ENCODE assay signal across 8 cellular contexts in the genomic region with DNA sequence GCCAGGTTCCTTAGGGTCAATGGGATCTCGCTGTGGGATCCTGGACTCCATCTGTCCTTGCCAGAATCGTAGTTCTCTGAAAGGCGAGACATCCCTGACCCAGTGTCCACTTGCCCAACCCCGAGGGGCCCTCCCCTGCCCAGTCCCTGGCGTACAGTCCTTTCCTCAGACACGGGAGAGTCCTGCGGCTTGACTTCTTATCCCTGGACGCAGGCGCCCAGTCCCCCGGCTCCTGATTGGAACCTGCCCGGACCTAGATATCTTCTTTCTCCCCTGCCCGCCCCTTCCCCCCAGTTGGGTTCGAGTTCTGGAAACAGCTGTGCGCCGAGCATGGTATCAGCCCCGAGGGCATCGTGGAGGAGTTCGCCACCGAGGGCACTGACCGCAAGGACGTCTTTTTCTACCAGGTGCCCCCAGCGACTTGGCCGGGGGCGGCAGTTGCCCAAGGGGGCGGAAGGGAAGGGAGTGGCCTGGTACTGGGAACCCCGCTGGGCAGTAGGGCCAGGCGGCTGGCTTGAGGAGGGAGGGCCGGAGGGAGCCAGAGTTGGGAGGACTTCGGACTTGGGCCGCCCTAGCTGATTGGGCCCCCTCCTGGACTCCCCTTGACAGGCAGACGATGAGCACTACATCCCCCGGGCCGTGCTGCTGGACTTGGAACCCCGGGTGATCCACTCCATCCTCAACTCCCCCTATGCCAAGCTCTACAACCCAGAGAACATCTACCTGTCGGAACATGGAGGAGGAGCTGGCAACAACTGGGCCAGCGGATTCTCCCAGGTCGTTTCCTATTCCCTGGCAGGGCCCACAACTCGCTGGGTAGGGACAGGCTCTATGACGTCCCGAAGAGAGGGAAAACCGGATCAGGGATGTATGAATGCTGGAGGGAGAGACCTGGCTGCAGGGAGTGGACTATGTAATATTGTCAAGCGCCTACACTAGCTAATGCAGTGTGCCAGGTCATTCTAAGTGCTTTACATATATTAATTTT. TPM values are rescaled to one million over a fixed set of nuclear protein-coding genes. Genes with fewer than 3 reads are reported as not detected.
DNase-seq lines count a peak whose midpoint lies in the region; ATAC-seq and TF ChIP-seq lines count a peak whose summit lies in the region.
"Not testable (repeated sequence)": the region's sequence is repeated elsewhere in the genome, so short reads cannot be mapped to it uniquely, and the experiment has no call there.

No MANE protein-coding gene starts in this region.

- H3K4me1 Mint-ChIP-seq in T-helper 17 cell (peaks cover 25% of the 10 kb centered on the region), mesothelial cell of epicardium (peaks cover 29% of the 10 kb centered on the region)

- CTCF ChIA-PET in AG04450 (lab: Charles Lee) = interaction anchor here (0.6 to 1.9 kb wide), 6 partner anchors 12 to 304 kb away, joined by 3 to 10 read pairs (median 4); a partner anchor contains a TSS

- POLR2A ChIA-PET in AG04450 (lab: Yijun Ruan, JAX) = interaction anchor here (0.5 to 2.5 kb wide), 8 partner anchors 12 to 613 kb away, joined by 3 to 12 read pairs (median 4); a partner anchor contains a TSS

- peaks cover 12% of the 10 kb centered on the region for H3K4me1 ChIP-seq in adipocyte (ENCODE audit: control insufficient read depth, insufficient read depth, low read length)
- peaks cover 22 to 53% (median 40%) of the 10 kb centered on the region in 6 donors for H3K4me1 ChIP-seq in spleen

- peak overlapping the region; percentile 100 for H3K4me3 Mint-ChIP-seq in T-helper 17 cell
- H3K4me3 Mint-ChIP-seq in mesothelial cell of epicardium = peak overlapping the region; percentile 94

- not testable (repeated sequence) for H3K36me3 Mint-ChIP-seq in T-helper 17 cell (ENCODE audit: low read depth)
- H3K36me3 Mint-ChIP-seq in mesothelial cell of epicardium = peaks cover 21% of the 10 kb centered on the region

- H3K4me3 ChIP-seq in AG04450 (ENCODE audit: low read depth, low read length) (peak overlapping the region; percentile 84), adipocyte (ENCODE audit: low read length) (peak overlapping the region; percentile 95), fibroblast of the aortic adventitia (ENCODE audit: low read depth, low read length) (peak overlapping the region; percentile 86), spleen (peak overlapping the region; percentile 57 to 89 (median 84))

- not testable (repeated sequence) for H3K9me3 Mint-ChIP-seq in mesothelial cell of epicardium

- intact Hi-C loops in spleen (cut with DNase I; ENCODE audit: low total_unique reads) = loop anchor here (5.0 kb wide), 1 partner anchor 67 kb away; a partner anchor contains a TSS

- 15 to 24% (median 21%) methylated on average over 23 to 35 of the region's 42 CpGs for WGBS in spleen, 5 donors

- H3K27me3 Mint-ChIP-seq in T-helper 17 cell; mesothelial cell of epicardium (ENCODE audit: low read depth): not testable (repeated sequence)

- TF ChIP-seq CTCF in AG04450 (IDR thresholded peaks at IDR 0.05; ENCODE audit: low read depth, low read length); fibroblast of the aortic adventitia (IDR thresholded peaks at IDR 0.05; ENCODE audit: insufficient read depth, low read length); mesothelial cell of epicardium (IDR thresholded peaks at IDR 0.05; ENCODE audit: unreplicated experiment); spleen (IDR thresholded peaks at IDR 0.05 in 8 of 11, conservative IDR thresholded peaks at IDR 0.05 in 3 of 11): not testable (repeated sequence)

- not testable (repeated sequence) for H3K27me3 ChIP-seq in AG04450 (ENCODE audit: control insufficient read depth, insufficient read depth, low read length); adipocyte (replicated peaks; ENCODE audit: control insufficient read depth, insufficient read depth, low read length); spleen (replicated peaks in 1 of 7)

- H3K27ac Mint-ChIP-seq in T-helper 17 cell (peak overlapping the region; percentile 100), mesothelial cell of epicardium (peak overlapping the region; percentile 92)

- H3K27ac ChIP-seq in AG04450 (ENCODE audit: low read depth, low read length) = peak overlapping the region; percentile 82
- H3K27ac ChIP-seq in KOPT-K1 (ENCODE audit: low read depth, low read length, poor library complexity, severe bottlenecking) = peak overlapping the region; percentile 85
- H3K27ac ChIP-seq in spleen = peak overlapping the region; percentile 57 to 99 (median 94)

- H3K9ac ChIP-seq in adipocyte (ENCODE audit: low read length) = peak overlapping the region; percentile 84

- not testable (repeated sequence) for H3K9me3 ChIP-seq in AG04450 (ENCODE audit: control insufficient read depth, insufficient read depth, low read length); KOPT-K1 (ENCODE audit: insufficient read depth, low read length, poor library complexity, severe bottlenecking); T-helper 17 cell (ENCODE audit: control insufficient read depth, low read length, poor library complexity, severe bottlenecking); adipocyte (ENCODE audit: control insufficient read depth, low read length); spleen

- H3K36me3 ChIP-seq in KOPT-K1 (ENCODE audit: insufficient read depth, low read length) = peaks cover 43% of the 10 kb centered on the region
- peaks cover 34% of the 10 kb centered on the region for H3K36me3 ChIP-seq in adipocyte (ENCODE audit: control insufficient read depth, insufficient read depth, low read length, severe bottlenecking)
- H3K36me3 ChIP-seq in spleen = peaks cover 0 to 44% (median 33%) of the 10 kb centered on the region in 6 donors

- TF ChIP-seq POLR2A in spleen (IDR thresholded peaks at IDR 0.05) = not testable (repeated sequence)

- peak; percentile 12 for ATAC-seq in GM19395 (IDR thresholded peaks at IDR 0.05; ENCODE audit: unreplicated experiment)
- not testable (repeated sequence) for ATAC-seq in T-helper 17 cell

- not testable (repeated sequence) for DNase-seq in AG04450 (ENCODE audit: low read depth, low spot score); T-helper 17 cell; adipocyte (ENCODE audit: low read depth); fibroblast of the aortic adventitia (ENCODE audit: low read depth); mesothelial cell of epicardium (ENCODE audit: low spot score in 2 of 2, unreplicated experiment in 2 of 2)
- peak; percentile 87 for DNase-seq in spleen

RNA-seq across cellular contexts. Expression of a gene that starts 0.6 kb away (rescaled TPM):
- polyA plus RNA-seq in AG04450 (2011; rRNA removed) (28.4 and 36.3 TPM in 2 replicates), spleen (10 to 100 TPM in 2 of 3 donors, 1 to 10 TPM in 1; 9.5 to 19.4 (median 16.9) TPM)
- 41.8 and 58.8 TPM in 2 replicates for polyA minus RNA-seq in AG04450 (2011; rRNA and poly(A)+ RNA removed)
- total RNA-seq in T-helper 17 cell (1 to 10 TPM; 6.1 to 9.8 TPM), fibroblast of the aortic adventitia (ENCODE audit: low replicate concordance) (15.3 and 50.6 TPM in 2 replicates), mesothelial cell of epicardium (35.0 to 42.9 TPM (median 38.4 TPM) in 3 replicates), spleen (10 to 100 TPM; 20.4 to 33.8 (median 26.3) TPM)

RNA-seq across cellular contexts. Expression of a gene that starts 0.9 kb away (rescaled TPM):
- polyA plus RNA-seq in AG04450 (2011; rRNA removed) = 27.5 and 32.7 TPM in 2 replicates
- 80.1 and 111 TPM in 2 replicates for polyA minus RNA-seq in AG04450 (2011; rRNA and poly(A)+ RNA removed)
- 10 to 100 TPM; 43.5 to 57.9 TPM for total RNA-seq in T-helper 17 cell
- 41.1 and 52.6 TPM in 2 replicates for total RNA-seq in fibroblast of the aortic adventitia (ENCODE audit: low replicate concordance)
- 77.7 to 79.1 TPM (median 77.8 TPM) in 3 replicates for total RNA-seq in mesothelial cell of epicardium
- total RNA-seq in spleen = 10 to 100 TPM; 65.8 to 87.5 (median 80.5) TPM
- 10 to 100 TPM; 20.3 to 30.9 (median 30.3) TPM for polyA plus RNA-seq in spleen

RNA-seq across cellular contexts. Expression of a gene that starts 32.6 kb away (rescaled TPM):
- polyA plus RNA-seq in AG04450 (2011; rRNA removed) (3.0 and 5.1 TPM in 2 replicates), spleen (1 to 10 TPM; 3.6 to 4.3 (median 4.0) TPM)
- 2.2 and 5.3 TPM in 2 replicates for polyA minus RNA-seq in AG04450 (2011; rRNA and poly(A)+ RNA removed)
- total RNA-seq in T-helper 17 cell (1 to 10 TPM; 2.4 to 2.6 TPM), fibroblast of the aortic adventitia (ENCODE audit: low replicate concordance) (0.49 and 18.3 TPM in 2 replicates), mesothelial cell of epicardium (8.3 to 9.8 TPM (median 9.7 TPM) in 3 replicates), spleen (1 to 10 TPM; 1.9 to 5.6 (median 3.4) TPM)

RNA-seq across cellular contexts. Expression of a gene that starts 43.2 kb away (rescaled TPM):
- polyA plus RNA-seq in AG04450 (2011; rRNA removed) (35.4 and 38.2 TPM in 2 replicates), spleen (10 to 100 TPM; 33.0 to 39.1 (median 33.2) TPM)
- 39.0 and 39.7 TPM in 2 replicates for polyA minus RNA-seq in AG04450 (2011; rRNA and poly(A)+ RNA removed)
- total RNA-seq in T-helper 17 cell (10 to 100 TPM; 33.1 to 36.1 TPM), fibroblast of the aortic adventitia (ENCODE audit: low replicate concordance) (10.5 and 41.8 TPM in 2 replicates), mesothelial cell of epicardium (26.1 to 27.8 TPM (median 27.0 TPM) in 3 replicates), spleen (10 to 100 TPM; 43.0 to 64.4 (median 55.8) TPM)

RNA-seq across cellular contexts. Expression of a gene that starts 48.2 kb away (rescaled TPM):
- polyA plus RNA-seq in AG04450 (2011; rRNA removed) (29.4 and 36.8 TPM in 2 replicates), spleen (100 to 1,000 TPM in 1 of 3 donors, 10 to 100 TPM in 2; 50.0 to 104 (median 80.6) TPM)
- polyA minus RNA-seq in AG04450 (2011; rRNA and poly(A)+ RNA removed) = 31.4 and 32.0 TPM in 2 replicates
- total RNA-seq in T-helper 17 cell (10 to 100 TPM; 39.1 to 49.4 TPM), fibroblast of the aortic adventitia (ENCODE audit: low replicate concordance) (11.0 and 19.1 TPM in 2 replicates), mesothelial cell of epicardium (60.7 to 62.0 TPM (median 61.4 TPM) in 3 replicates), spleen (10 to 100 TPM; 32.5 to 68.6 (median 66.5) TPM)
